In the genomic region with DNA sequence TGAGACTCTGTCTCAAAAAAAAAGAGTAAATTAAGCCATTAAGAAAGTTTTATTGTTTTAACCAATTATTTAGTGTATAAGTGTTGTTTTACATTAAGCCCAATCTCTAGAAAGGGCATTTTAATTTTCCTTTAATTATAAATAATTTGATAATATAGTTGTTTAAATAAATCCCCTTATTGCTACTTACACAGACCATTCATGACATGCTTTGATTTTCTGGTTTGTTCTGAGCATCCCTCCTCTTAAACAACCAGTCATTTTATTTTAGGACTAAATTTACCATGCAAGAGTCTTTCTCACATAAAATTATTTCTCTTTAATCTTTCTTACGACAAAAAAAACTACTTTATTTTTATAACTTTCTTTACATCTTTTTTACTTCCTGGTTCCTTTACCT, we compare ENCODE assay signal across 9 cellular contexts. TPM values are rescaled to one million over a fixed set of nuclear protein-coding genes. Genes with fewer than 3 reads are reported as not detected.
"Had no signal": no experiment of that assay in that cellular context is flagged by ENCODE, and none has a peak within 500 bp of the region (broad histone marks: within the 10 kb centered on the region; RNA-seq: fewer than 3 reads in every experiment).

No MANE protein-coding gene starts in this region.

- ATAC-seq: GM23338, K562 had no signal

- H3K27ac Mint-ChIP-seq: GM23338, H9, HFFc6 had no signal

- H3K4me3 Mint-ChIP-seq: GM23338, H9, HFFc6 had no signal

- H3K4me1 Mint-ChIP-seq: GM23338, H9 had no signal

- H3K9me3 Mint-ChIP-seq: HFFc6 had no signal

- DNase-seq: H9, HCEC 1CT, HFFc6, IMR-90, KG1 had no signal

- H3K4me3 ChIP-seq: GM23338, K562 had no signal

- H2AFZ ChIP-seq: GM23338 had no signal

- H3K4me2 ChIP-seq: GM23338 had no signal

RNA-seq across cellular contexts. Expression of a gene that starts 23.5 kb away (rescaled TPM):
- total RNA-seq: GM23338, H1, H9, HT-29, IMR-90 had no signal
